Comparison of ENCODE assay signal across 14 cellular contexts in genomic region chr11:67588899-67589406, GRCh38. TPM values are rescaled to one million over a fixed set of nuclear protein-coding genes. Genes with fewer than 3 reads are reported as not detected.
"Had no signal": no experiment of that assay in that cellular context is flagged by ENCODE, and none has a peak within 500 bp of the region (broad histone marks: within the 10 kb centered on the region; RNA-seq: fewer than 3 reads in every experiment).

No MANE protein-coding gene starts in this region.

RNA-seq across cellular contexts. Expression of gene TBX10, which starts 50.6 kb away (rescaled TPM):
- total RNA-seq: dermis microvascular lymphatic vessel endothelial cell, endodermal cell, endothelial cell of umbilical vein, kidney, left cardiac atrium, lower lobe of right lung, occipital lobe, progenitor cell of endocrine pancreas, right cardiac atrium, subcutaneous adipose tissue, tibial nerve, upper lobe of right lung, vagina had no signal
- polyA plus RNA-seq: endothelial cell of umbilical vein, esophagus, right cardiac atrium had no signal
